8 cellular contexts compared by ENCODE assay signal in genomic region chr6:82251942-82252341, GRCh38. TPM values are rescaled to one million over a fixed set of nuclear protein-coding genes. Genes with fewer than 3 reads are reported as not detected.
A peak's percentile ranks its signal among the peaks of the same experiment; 100 is the strongest.
DNase-seq lines count a peak whose midpoint lies in the region; ATAC-seq and TF ChIP-seq lines count a peak whose summit lies in the region.

No MANE protein-coding gene starts in this region.

- H3K27me3 ChIP-seq in CD4-positive, alpha-beta T cell (ENCODE audit: control insufficient read depth, insufficient read depth, low read length) = no peaks in the 10 kb centered on the region

- ATAC-seq in CD4-positive, alpha-beta T cell (ENCODE audit: poor library complexity) = no peak
- no peak for ATAC-seq in HG03571 (IDR thresholded peaks at IDR 0.05; ENCODE audit: unreplicated experiment)
- ATAC-seq in GM18505 (IDR thresholded peaks at IDR 0.05; ENCODE audit: unreplicated experiment) = no peak

- H3K4me3 ChIP-seq in SK-N-MC = no peak overlapping the region

- H3K9ac ChIP-seq in SK-N-MC (ENCODE audit: insufficient read length) = no peak overlapping the region

- H3K9me3 Mint-ChIP-seq in CD4-positive, alpha-beta T cell = no peaks in the 10 kb centered on the region

- intact Hi-C loops in CD4-positive, alpha-beta T cell (cut with DNase I, micrococcal nuclease) = loop anchor here in 1 of 2 experiments (5.0 kb wide), 1 partner anchor 805 kb away; no protein-coding TSS in a partner anchor

- no peaks in the 10 kb centered on the region for H3K27me3 Mint-ChIP-seq in CD4-positive, alpha-beta T cell

- CTCF ChIA-PET in CD4-positive, alpha-beta T cell (lab: Charles Lee) = interaction anchor here (1.4 kb wide), 1 partner anchor 19 kb away, joined by 4 read pairs; no protein-coding TSS in a partner anchor

- peak; percentile 39 for TF ChIP-seq CTCF in CD4-positive, alpha-beta T cell (IDR thresholded peaks at IDR 0.05)

- no peaks in the 10 kb centered on the region for H3K36me3 ChIP-seq in SK-N-MC (ENCODE audit: insufficient read depth, low read length)

- H3K9me3 ChIP-seq in CD4-positive, alpha-beta T cell (ENCODE audit: control insufficient read depth, low read length) = no peaks in the 10 kb centered on the region
- no peaks in the 10 kb centered on the region for H3K9me3 ChIP-seq in SK-N-MC (ENCODE audit: low read depth, low read length)

- TF ChIP-seq POLR2A in GM18505 (IDR thresholded peaks at IDR 0.05; ENCODE audit: borderline replicate concordance, extremely low read depth, insufficient read depth, insufficient read length) = no peak

- no peak overlapping the region for H3K27ac ChIP-seq in CD4-positive, alpha-beta T cell (ENCODE audit: low read depth, low read length)
- H3K27ac ChIP-seq in SK-N-MC (peak overlapping the region; percentile 73), substantia nigra (ENCODE audit: low read depth, low read length, poor library complexity, severe bottlenecking) (no peak overlapping the region)

- H3K27ac Mint-ChIP-seq in CD4-positive, alpha-beta T cell = no peak overlapping the region

- DNase-seq in CD4-positive, alpha-beta T cell = no peak
- DNase-seq in HT-29 (ENCODE audit: low spot score) (peak; percentile 46), SK-N-MC (ENCODE audit: low read depth, low spot score) (no peak), globus pallidus (ENCODE audit: low spot score) (peak; percentile 43), 8988T (no peak), substantia nigra (lab: John Stamatoyannopoulos, UW) (no peak)

- H3K36me3 Mint-ChIP-seq in CD4-positive, alpha-beta T cell (ENCODE audit: low read depth) = peaks cover 10% of the 10 kb centered on the region

- H3K4me3 Mint-ChIP-seq in CD4-positive, alpha-beta T cell = no peak overlapping the region

- peaks cover 15% of the 10 kb centered on the region for H3K4me1 Mint-ChIP-seq in CD4-positive, alpha-beta T cell (ENCODE audit: low read depth)

- POLR2A ChIA-PET in CD4-positive, alpha-beta T cell (lab: Charles Lee) = no interaction called here

RNA-seq across cellular contexts. Expression of gene IBTK, which starts 4.4 kb away (rescaled TPM):
- 10 to 100 TPM; 11.0 to 11.2 TPM for total RNA-seq in CD4-positive, alpha-beta T cell
- 11.3 and 14.5 TPM in 2 replicates for total RNA-seq in HT-29 (2014; rRNA removed; shearing (Covaris generic))

Comparison
In these comparisons a context has a peak if more than half of its experiments do, and no peak if none do; other contexts are left out.
1. DNase-seq: peak in HT-29 (single experiment) and globus pallidus (single experiment); none in CD4-positive, alpha-beta T cell (0 of 10), SK-N-MC (single experiment), 8988T (single experiment) and substantia nigra (0 of 49).